ENCODE assay signal across 8 cellular contexts in the genomic region with DNA sequence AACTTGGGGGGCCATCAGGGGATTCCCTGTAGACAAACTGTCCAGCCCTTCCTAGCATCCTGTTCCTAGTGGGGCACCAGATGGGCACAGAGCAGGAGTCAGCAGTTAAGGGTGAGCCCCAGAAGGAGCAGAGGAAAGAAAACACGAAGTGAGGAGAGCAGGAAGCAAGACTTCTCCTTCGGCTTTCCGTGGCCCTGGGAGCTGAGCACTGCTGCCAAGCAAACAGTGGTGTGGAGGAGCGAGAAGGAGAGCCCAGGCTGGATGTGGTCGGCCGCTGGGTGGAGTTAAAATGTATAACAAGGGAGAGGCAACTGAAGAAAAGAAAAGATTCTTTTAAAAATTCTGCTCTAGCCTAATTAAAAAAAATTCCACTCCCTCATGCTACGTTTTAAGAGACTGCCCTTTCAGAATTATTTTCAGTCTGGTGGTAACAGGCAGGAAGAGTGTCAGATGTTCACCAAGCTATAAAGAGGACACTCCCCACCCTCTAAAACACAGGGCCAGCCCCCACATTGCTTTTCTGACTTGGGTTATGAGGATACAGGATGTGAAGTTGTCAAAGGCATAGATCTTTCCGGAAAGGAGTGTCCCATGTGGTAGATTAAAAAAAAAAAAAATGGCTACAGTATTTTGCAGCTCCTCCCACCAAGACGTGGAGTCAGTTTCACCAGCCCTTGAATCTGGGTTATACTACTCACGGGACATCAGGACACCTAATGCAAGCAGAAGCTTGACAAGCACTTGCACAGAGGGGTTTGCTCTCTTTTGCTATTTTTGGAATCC.
DNase-seq lines count a peak whose midpoint lies in the region; ATAC-seq and TF ChIP-seq lines count a peak whose summit lies in the region.

No MANE protein-coding gene starts in this region.

- H3K27me3 Mint-ChIP-seq in nephron progenitor cell (ENCODE audit: low read depth, poor library complexity): peaks cover 3% of the 10 kb centered on the region

- peaks cover 0 to 12% (median 4%) of the 10 kb centered on the region in 11 experiments; a peak in 21 of 22 replicates for H3K9me3 ChIP-seq in BLaER1 treated with 17β-estradiol and CSF1 and Interleukin-3, amounts not matched to agents 10 nM and 100 nM (replicated peaks in 1 of 11)

- H4K20me1 ChIP-seq in BLaER1 treated with 17β-estradiol and CSF1 and Interleukin-3, amounts not matched to agents 10 nM and 100 nM: no peaks in the 10 kb centered on the region

- H3K4me2 ChIP-seq in BLaER1 treated with 17β-estradiol and CSF1 and Interleukin-3, amounts not matched to agents 10 nM and 100 nM: peak overlapping the region; percentile 66 to 92 (median 82)

- H3K9ac ChIP-seq in BLaER1 treated with 17β-estradiol and CSF1 and Interleukin-3, amounts not matched to agents 10 nM and 100 nM: peak overlapping the region; percentile 44 to 83 (median 75); a peak in 21 of 22 replicates

- H3K36me3 ChIP-seq in BLaER1 treated with 17β-estradiol and CSF1 and Interleukin-3, amounts not matched to agents 10 nM and 100 nM: peaks cover 0 to 1% (median 0%) of the 10 kb centered on the region in 11 experiments; a peak in 2 of 22 replicates

- peaks cover 18 to 82% (median 56%) of the 10 kb centered on the region in 10 experiments for H3K4me1 ChIP-seq in BLaER1 treated with 17β-estradiol and CSF1 and Interleukin-3, amounts not matched to agents 10 nM and 100 nM

- peak overlapping the region; percentile 12 for H3K4me3 Mint-ChIP-seq in nephron progenitor cell

- H3K9me3 Mint-ChIP-seq in nephron progenitor cell: peaks cover 2% of the 10 kb centered on the region

- H3K27ac ChIP-seq in BLaER1 treated with 17β-estradiol and CSF1 and Interleukin-3, amounts not matched to agents 10 nM and 100 nM: peak overlapping the region; percentile 67 to 93 (median 89)

- peaks cover 11% of the 10 kb centered on the region for H3K4me1 Mint-ChIP-seq in nephron progenitor cell

- no peaks in the 10 kb centered on the region for H3K27me3 ChIP-seq in BLaER1 treated with 17β-estradiol and CSF1 and Interleukin-3, amounts not matched to agents 10 nM and 100 nM

- peak; percentile 38 for DNase-seq in RPMI7951 (ENCODE audit: low read depth)
- DNase-seq in fibroblast of mammary gland (ENCODE audit: low read depth): peak; percentile 24
- DNase-seq in nephron progenitor cell: no peak
- no peak for DNase-seq in NCI-H1436 treated with DMSO at 0.1 percent for 48 hours (lab: John Stamatoyannopoulos, UW)
- DNase-seq in stimulated activated CD4-positive, alpha-beta T cell treated with anti-CD3 and anti-CD28 coated beads, Interleukin-4, amount 100 ng/mL, for 4 hours: no peak

- TF ChIP-seq CTCF in fibroblast of mammary gland (conservative IDR thresholded peaks at IDR 0.05; ENCODE audit: control insufficient read depth, insufficient read depth, low read depth, low read length) (no peak), nephron progenitor cell (IDR thresholded peaks at IDR 0.05) (no peak)

- H3K27ac Mint-ChIP-seq in nephron progenitor cell: peak overlapping the region; percentile 58

- no peaks in the 10 kb centered on the region for H3K36me3 Mint-ChIP-seq in nephron progenitor cell (ENCODE audit: low read depth)

- ATAC-seq in HG03354 (IDR thresholded peaks at IDR 0.05; ENCODE audit: poor library complexity, severe bottlenecking, unreplicated experiment): no peak
- ATAC-seq in GM18873 (IDR thresholded peaks at IDR 0.05; ENCODE audit: low FRiP score, unreplicated experiment): no peak

- peak overlapping the region in 8 of 10 experiments; percentile 3 to 41 (median 20); a peak in 9 of 20 replicates for H3K4me3 ChIP-seq in BLaER1 treated with 17β-estradiol and CSF1 and Interleukin-3, amounts not matched to agents 10 nM and 100 nM
- H3K4me3 ChIP-seq in fibroblast of mammary gland (ENCODE audit: control insufficient read depth, low read depth, low read length): no peak overlapping the region

Comparison
In these comparisons a context has a peak if more than half of its experiments do, and no peak if none do; other contexts are left out.
1. DNase-seq: peak in RPMI7951 (single experiment) and fibroblast of mammary gland (single experiment); none in nephron progenitor cell (single experiment), NCI-H1436 treated with DMSO at 0.1 percent for 48 hours (single experiment) and stimulated activated CD4-positive, alpha-beta T cell treated with anti-CD3 and anti-CD28 coated beads, Interleukin-4, amount 100 ng/mL, for 4 hours (0 of 2).